Comparison of ENCODE assay signal across 11 cellular contexts in genomic region chr12:49126852-49127763, GRCh38. TPM values are rescaled to one million over a fixed set of nuclear protein-coding genes. Genes with fewer than 3 reads are reported as not detected.
A peak's percentile ranks its signal among the peaks of the same experiment; 100 is the strongest.
DNase-seq lines count a peak whose midpoint lies in the region; ATAC-seq and TF ChIP-seq lines count a peak whose summit lies in the region.
"Had no signal": no experiment of that assay in that cellular context is flagged by ENCODE, and none has a peak within 500 bp of the region (broad histone marks: within the 10 kb centered on the region; RNA-seq: fewer than 3 reads in every experiment).

No MANE protein-coding gene starts in this region.

- H3K27ac Mint-ChIP-seq in T-cell = peak overlapping the region; percentile 58 to 77

- TF ChIP-seq CTCF in DND-41 (IDR thresholded peaks at IDR 0.05; ENCODE audit: borderline replicate concordance, extremely low read depth, low read length, poor library complexity, severe bottlenecking) (no peak), HEK293 (tag by site-specific recombination; IDR thresholded peaks at IDR 0.05) (no peak)

- H3K4me3 Mint-ChIP-seq in T-cell = peak overlapping the region in 1 of 3 donors; percentile 17

- POLR2A ChIA-PET in HEK293 (lab: Yijun Ruan, JAX) = interaction anchor here (0.6 to 1.4 kb wide), 6 partner anchors 10 to 117 kb away, joined by 3 to 6 read pairs (median 4); partner anchors contain the start of gene RHEBL1
- POLR2A ChIA-PET in T-cell (lab: Charles Lee) = interaction anchor here in 1 of 2 donors (0.8 kb wide), 1 partner anchor 17 kb away, joined by 5 read pairs; no protein-coding TSS in a partner anchor

- H3K79me2 ChIP-seq in DND-41 (ENCODE audit: insufficient read depth, low read length) = peaks cover 31% of the 10 kb centered on the region

- peak; percentile 6; the same call in 2 of the 3 replicates for ATAC-seq in DND-41 (ENCODE audit: insufficient read depth, low read depth)
- ATAC-seq in T-cell (replicated peaks in 1 of 4) = no peak
- ATAC-seq in GM21619 (IDR thresholded peaks at IDR 0.05; ENCODE audit: unreplicated experiment) = no peak
- ATAC-seq: sciatic nerve had no signal

- DNase-seq in DND-41 = peak; percentile 45
- DNase-seq in T-cell = no peak
- peak; percentile 44 for DNase-seq in glomerular visceral epithelial cell (ENCODE audit: extremely low spot score)
- DNase-seq in COR-L47 (lab: John Stamatoyannopoulos, UW) = no peak
- no peak for DNase-seq in AML-193 (lab: John Stamatoyannopoulos, UW)
- DNase-seq in HuH-7 (ENCODE audit: low spot score) = no peak
- DNase-seq: kidney glomerular epithelial cell had no signal

- H3K4me1 Mint-ChIP-seq in T-cell = peaks cover 39 to 43% (median 40%) of the 10 kb centered on the region in 3 donors

- no peak overlapping the region for H3K4me2 ChIP-seq in DND-41 (ENCODE audit: insufficient read depth, low read length)

- H3K27me3 ChIP-seq in DND-41 (ENCODE audit: insufficient read depth, low read length, poor library complexity) = no peaks in the 10 kb centered on the region
- H3K27me3 ChIP-seq: esophagus muscularis mucosa had no signal

- H3K36me3 ChIP-seq in DND-41 (ENCODE audit: insufficient read depth, low read length) = peaks cover 39% of the 10 kb centered on the region
- H3K36me3 ChIP-seq in HEK293 (ENCODE audit: control insufficient read depth in 2 of 2, insufficient read depth in 1 of 2, low read length in 2 of 2) = peaks cover 0 to 40% of the 10 kb centered on the region in 2 experiments

- H3K9me3 ChIP-seq in DND-41 (ENCODE audit: insufficient read depth, low read length, severe bottlenecking) = no peaks in the 10 kb centered on the region
- no peaks in the 10 kb centered on the region for H3K9me3 ChIP-seq in HEK293 (ENCODE audit: control insufficient read depth, insufficient read depth, low read depth, low read length)
- H3K9me3 ChIP-seq: esophagus muscularis mucosa had no signal

- H3K4me3 ChIP-seq in DND-41 (ENCODE audit: low read depth in 1 of 2, low read length in 2 of 2) = no peak overlapping the region
- H3K4me3 ChIP-seq in HEK293 (ENCODE audit: low read depth, low read length) = no peak overlapping the region
- H3K4me3 ChIP-seq: esophagus muscularis mucosa had no signal

- H2AFZ ChIP-seq in DND-41 (ENCODE audit: low read depth, low read length) = no peak overlapping the region

- H4K20me1 ChIP-seq in DND-41 (ENCODE audit: insufficient read depth, low read length) = peaks cover 24% of the 10 kb centered on the region

- H3K27ac ChIP-seq in DND-41 (ENCODE audit: low read length) (no peak overlapping the region), HEK293 (ENCODE audit: extremely low read depth, low read depth, low read length) (no peak overlapping the region)
- H3K27ac ChIP-seq: esophagus muscularis mucosa had no signal

- H3K9ac ChIP-seq in DND-41 (ENCODE audit: low read depth, low read length) = no peak overlapping the region

- no peaks in the 10 kb centered on the region for H3K9me3 Mint-ChIP-seq in T-cell

- H3K27me3 Mint-ChIP-seq in T-cell = no peaks in the 10 kb centered on the region

- CTCF ChIA-PET in HEK293 (lab: Yijun Ruan, JAX) (interaction anchor here (0.8 to 1.8 kb wide), 5 partner anchors 29 to 137 kb away, joined by 3 to 12 read pairs (median 3); no protein-coding TSS in a partner anchor), T-cell (lab: Charles Lee) (interaction anchor here (0.5 to 1.4 kb wide), 5 partner anchors 16 to 164 kb away, joined by 3 to 5 read pairs (median 4); partner anchors contain the start of gene LMBR1L (in 1 of the 2))

- peaks cover 35% of the 10 kb centered on the region for H3K36me3 Mint-ChIP-seq in T-cell

- H3K4me1 ChIP-seq in DND-41 (ENCODE audit: insufficient read depth, low read length) (peaks cover 19% of the 10 kb centered on the region), HEK293 (ENCODE audit: control insufficient read depth, insufficient read depth, low read length) (no peaks in the 10 kb centered on the region)

TF ChIP-seq in HEK293, 187 proteins besides CTCF, POLR2A, EP300 and RAD21 (continues in another document):
- TF ChIP-seq ZNF510 (tag by site-specific recombination; IDR thresholded peaks at IDR 0.05; ENCODE audit: insufficient replicate concordance) (no peak), ZNF830 (tag by site-specific recombination; IDR thresholded peaks at IDR 0.05; ENCODE audit: low read depth) (no peak), ZNF621 (tag by site-specific recombination; IDR thresholded peaks at IDR 0.05) (no peak), ZNF596 (tag by site-specific recombination; IDR thresholded peaks at IDR 0.05) (no peak), ZNF19 (tag by site-specific recombination; IDR thresholded peaks at IDR 0.05; ENCODE audit: low read depth) (no peak), ZNF366 (tag by site-specific recombination; conservative IDR thresholded peaks at IDR 0.05) (no peak), ZNF585B (tag by site-specific recombination; IDR thresholded peaks at IDR 0.05) (no peak), ZNF274 (IDR thresholded peaks at IDR 0.05; ENCODE audit: low read length) (no peak), ZNF274 (tag by site-specific recombination; IDR thresholded peaks at IDR 0.05; ENCODE audit: borderline replicate concordance) (no peak), ZNF76 (tag by site-specific recombination; IDR thresholded peaks at IDR 0.05; ENCODE audit: borderline replicate concordance, low read depth) (no peak), ZNF2 (tag by site-specific recombination; IDR thresholded peaks at IDR 0.05) (peak; percentile 89), OVOL3 (tag by site-specific recombination; IDR thresholded peaks at IDR 0.05) (no peak), ZNF280D (tag by site-specific recombination; IDR thresholded peaks at IDR 0.05) (no peak), ZNF549 (tag by site-specific recombination; IDR thresholded peaks at IDR 0.05) (no peak), KLF16 (tag by site-specific recombination; IDR thresholded peaks at IDR 0.05) (no peak), SCRT2 (tag by site-specific recombination; IDR thresholded peaks at IDR 0.05) (no peak), ZNF18 (tag by site-specific recombination; IDR thresholded peaks at IDR 0.05) (no peak; the same call in 1 of the 2 replicates), ZNF202 (tag by site-specific recombination; IDR thresholded peaks at IDR 0.05; ENCODE audit: borderline replicate concordance) (no peak), ZNF140 (tag by site-specific recombination; IDR thresholded peaks at IDR 0.05) (no peak), ZNF701 (tag by site-specific recombination; IDR thresholded peaks at IDR 0.05) (no peak), ZNF37A (tag by site-specific recombination; IDR thresholded peaks at IDR 0.05) (no peak)
- TF ChIP-seq, protein P1, sequence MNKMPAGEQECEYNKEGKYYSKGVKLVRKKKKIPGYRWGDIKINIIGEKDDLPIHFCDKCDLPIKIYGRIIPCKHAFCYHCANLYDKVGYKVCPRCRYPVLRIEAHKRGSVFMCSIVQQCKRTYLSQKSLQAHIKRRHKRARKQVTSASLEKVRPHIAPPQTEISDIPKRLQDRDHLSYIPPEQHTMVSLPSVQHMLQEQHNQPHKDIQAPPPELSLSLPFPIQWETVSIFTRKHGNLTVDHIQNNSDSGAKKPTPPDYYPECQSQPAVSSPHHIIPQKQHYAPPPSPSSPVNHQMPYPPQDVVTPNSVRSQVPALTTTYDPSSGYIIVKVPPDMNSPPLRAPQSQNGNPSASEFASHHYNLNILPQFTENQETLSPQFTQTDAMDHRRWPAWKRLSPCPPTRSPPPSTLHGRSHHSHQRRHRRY (tag by site-specific recombination; IDR thresholded peaks at IDR 0.05) = no peak

RNA-seq across cellular contexts. Expression of gene TUBA1B, which starts 4.1 kb away (rescaled TPM):
- 100 to 1,000 TPM; 167 to 232 (median 205) TPM for total RNA-seq in T-cell

RNA-seq across cellular contexts. Expression of gene LMBR1L, which starts 16.5 kb away (rescaled TPM):
- 100 to 1,000 TPM; 159 to 302 (median 224) TPM for total RNA-seq in T-cell

RNA-seq across cellular contexts. Expression of gene DHH, which starts 32.5 kb away (rescaled TPM):
- under 1 TPM; 0.12 to 0.45 (median 0.38) TPM for total RNA-seq in T-cell

RNA-seq across cellular contexts. Expression of gene RHEBL1, which starts 57.3 kb away (rescaled TPM):
- total RNA-seq in T-cell = 1 to 10 TPM; 2.3 to 5.3 (median 2.5) TPM

Comparison
In these comparisons a context has a peak if more than half of its experiments do, and no peak if none do; other contexts are left out.
1. DNase-seq: peak in DND-41 (single experiment) and glomerular visceral epithelial cell (single experiment); none in T-cell (0 of 34), COR-L47 (single experiment), AML-193 (0 of 2) and HuH-7 (single experiment).